Comparison of ENCODE assay signal across 8 cellular contexts in genomic region chr3:42654331-42655201, GRCh38. TPM values are rescaled to one million over a fixed set of nuclear protein-coding genes. Genes with fewer than 3 reads are reported as not detected.
DNase-seq lines count a peak whose midpoint lies in the region; ATAC-seq and TF ChIP-seq lines count a peak whose summit lies in the region.

No MANE protein-coding gene starts in this region.

- POLR2A ChIA-PET in AG04450 (lab: Yijun Ruan, JAX) = interaction anchor here (0.6 to 1.2 kb wide), 4 partner anchors 11 to 29 kb away, joined by 3 to 6 read pairs (median 4); no protein-coding TSS in a partner anchor

- ATAC-seq in left lobe of liver (peak; percentile 68), GM19397 (IDR thresholded peaks at IDR 0.05; ENCODE audit: unreplicated experiment) (no peak)
- ATAC-seq in stimulated activated naive CD8-positive, alpha-beta T cell treated with anti-CD3 and anti-CD28 coated beads, Interleukin-15, Interleukin-2, amounts not matched to agents 100 U/mL and 50 U/mL, for 24 hours = peak; percentile 14

- TF ChIP-seq CTCF in AG04450 (IDR thresholded peaks at IDR 0.05; ENCODE audit: low read depth, low read length) = no peak
- TF ChIP-seq CTCF in GM12875 (IDR thresholded peaks at IDR 0.05; ENCODE audit: borderline replicate concordance, insufficient read depth, low read depth, low read length) = no peak
- peak in 35 of 56 donors; percentile 8 to 43 (median 28) for TF ChIP-seq CTCF in dorsolateral prefrontal cortex (IDR thresholded peaks at IDR 0.05 in 54 of 56, conservative IDR thresholded peaks at IDR 0.05 in 2 of 56; ENCODE audit: low read depth in 1 of 56, partially characterized antibody in 56 of 56)

- CTCF ChIA-PET in AG04450 (lab: Charles Lee) = interaction anchor here (1.4 kb wide), 1 partner anchor 92 kb away, joined by 4 read pairs; no protein-coding TSS in a partner anchor

- H3K4me3 ChIP-seq in AG04450 (ENCODE audit: low read depth, low read length) = peak overlapping the region; percentile 64
- H3K4me3 ChIP-seq in GM12875 (ENCODE audit: low read depth, low read length) = peak overlapping the region; percentile 51
- peak overlapping the region; percentile 66 to 99 (median 90) for H3K4me3 ChIP-seq in dorsolateral prefrontal cortex

- peak overlapping the region; percentile 21 for H3K27ac ChIP-seq in AG04450 (ENCODE audit: low read depth, low read length)
- peak overlapping the region; percentile 76 to 99 (median 96) for H3K27ac ChIP-seq in dorsolateral prefrontal cortex

- no peaks in the 10 kb centered on the region for H3K27me3 ChIP-seq in AG04450 (ENCODE audit: control insufficient read depth, insufficient read depth, low read length)
- H3K27me3 ChIP-seq in dorsolateral prefrontal cortex = no peaks in the 10 kb centered on the region

- intact Hi-C loops in dorsolateral prefrontal cortex (cut with DNase I) = loop anchor here (2.0 to 5.0 kb wide), 4 partner anchors 38 to 86 kb away; partner anchors contain the start of gene NKTR (in 2 of the 2)

- DNase-seq in AG04450 (ENCODE audit: low read depth, low spot score) = no peak
- peak; percentile 59 for DNase-seq in RKO (ENCODE audit: low spot score)
- peak in 8 of 10 donors; percentile 56 to 90 (median 74) for DNase-seq in dorsolateral prefrontal cortex
- peak; percentile 57 for DNase-seq in left lobe of liver (ENCODE audit: low spot score)
- no peak for DNase-seq in stimulated activated naive CD8-positive, alpha-beta T cell treated with anti-CD3 and anti-CD28 coated beads, Interleukin-15, Interleukin-2, amounts not matched to agents 100 U/mL and 50 U/mL, for 24 hours
- no peak for DNase-seq in NCI-H446 treated with DMSO at 0.1 percent for 48 hours (lab: John Stamatoyannopoulos, UW)

- H3K9me3 ChIP-seq in AG04450 (ENCODE audit: control insufficient read depth, insufficient read depth, low read length) = no peaks in the 10 kb centered on the region; the same call in 1 of the 2 replicates

RNA-seq across cellular contexts. Expression of gene ZBTB47, which starts 1.1 kb away (rescaled TPM):
- 7.8 and 11.8 TPM in 2 replicates for polyA plus RNA-seq in AG04450 (2011; rRNA removed)
- polyA minus RNA-seq in AG04450 (2011; rRNA and poly(A)+ RNA removed) = 13.9 and 18.1 TPM in 2 replicates
- total RNA-seq in dorsolateral prefrontal cortex (100 to 1,000 TPM in 3 of 120 experiments, 10 to 100 TPM in 117; 45.2 to 122 (median 62.1) TPM), left lobe of liver (5.0 TPM)

RNA-seq across cellular contexts. Expression of gene KLHL40, which starts 30.8 kb away (rescaled TPM):
- polyA plus RNA-seq in AG04450 (2011; rRNA removed) = not detected in 2 replicates
- not detected in 2 replicates for polyA minus RNA-seq in AG04450 (2011; rRNA and poly(A)+ RNA removed)
- total RNA-seq in dorsolateral prefrontal cortex = under 1 TPM in 16 of 120 experiments, not detected in 104; 0.16 to 0.51 (median 0.24) TPM
- total RNA-seq in left lobe of liver = not detected

RNA-seq across cellular contexts. Expression of gene HHATL, which starts 48.0 kb away (rescaled TPM):
- not detected in 2 replicates for polyA plus RNA-seq in AG04450 (2011; rRNA removed)
- polyA minus RNA-seq in AG04450 (2011; rRNA and poly(A)+ RNA removed) = not detected in 2 replicates
- 100 to 1,000 TPM in 90 of 120 experiments, 10 to 100 TPM in 30; 39.4 to 400 (median 145) TPM for total RNA-seq in dorsolateral prefrontal cortex
- 0.40 TPM for total RNA-seq in left lobe of liver

RNA-seq across cellular contexts. Expression of gene NKTR, which starts 54.1 kb away (rescaled TPM):
- polyA plus RNA-seq in AG04450 (2011; rRNA removed) = 40.2 and 56.2 TPM in 2 replicates
- polyA minus RNA-seq in AG04450 (2011; rRNA and poly(A)+ RNA removed) = 22.2 and 41.1 TPM in 2 replicates
- total RNA-seq in dorsolateral prefrontal cortex = 100 to 1,000 TPM in 79 of 120 experiments, 10 to 100 TPM in 41; 64.0 to 154 (median 107) TPM
- 29.2 TPM for total RNA-seq in left lobe of liver

Comparison
In these comparisons a context has a peak if more than half of its experiments do, and no peak if none do; other contexts are left out.
1. DNase-seq: peak in RKO (single experiment), dorsolateral prefrontal cortex (8 of 10) and left lobe of liver (single experiment); none in AG04450 (single experiment), stimulated activated naive CD8-positive, alpha-beta T cell treated with anti-CD3 and anti-CD28 coated beads, Interleukin-15, Interleukin-2, amounts not matched to agents 100 U/mL and 50 U/mL, for 24 hours (single experiment) and NCI-H446 treated with DMSO at 0.1 percent for 48 hours (single experiment).
2. CTCF ChIP-seq: peak in dorsolateral prefrontal cortex (35 of 56); none in AG04450 (single experiment) and GM12875 (single experiment).
3. RNA of gene HHATL, which starts 48.0 kb away (total RNA-seq): 39.4 to 400 TPM in dorsolateral prefrontal cortex; 0.40 TPM in left lobe of liver (single experiment); every median in the first group is over 10 times any median in the second.
4. Peak in every context shown above with its lines, with median percentiles within 50 percentile points of each other: H3K4me3 ChIP-seq.